Comparison of ENCODE assay signal across 21 cellular contexts in genomic region chr11:3020011-3020410, GRCh38.
"Had no signal": no experiment of that assay in that cellular context is flagged by ENCODE, and none has a peak within 500 bp of the region (broad histone marks: within the 10 kb centered on the region; RNA-seq: fewer than 3 reads in every experiment).

No MANE protein-coding gene starts in this region.

- H3K27ac ChIP-seq: esophagus muscularis mucosa, gastroesophageal sphincter, heart right ventricle, ovary, SJCRH30, WERI-Rb-1 had no signal

- H3K9me3 ChIP-seq: esophagus muscularis mucosa, gastroesophageal sphincter, heart right ventricle, ovary, SJCRH30 had no signal

- DNase-seq: activated CD4-positive, alpha-beta T cell treated with anti-CD3 and anti-CD28 coated beads for 1 hour; activated effector memory CD4-positive, alpha-beta T cell treated with Interleukin-2 at 50 U/mL for 16 hours; activated naive CD4-positive, alpha-beta T cell treated with anti-CD3 and anti-CD28 coated beads, Interleukin-2, amount 50 U/mL, for 16 hours; amniotic stem cell; effector CD8-positive, alpha-beta T cell; heart right ventricle; immature natural killer cell; ovary; SJCRH30; stimulated activated CD4-positive, alpha-beta T cell treated with anti-CD3 and anti-CD28 coated beads, Interleukin-4, amount 100 ng/mL, for 4 hours; stimulated activated naive CD4-positive, alpha-beta T cell treated with Interleukin-2 at 50 U/mL for 16 hours; WERI-Rb-1 had no signal

- H3K9me3 Mint-ChIP-seq: dendritic cell treated with granulocyte-macrophage colony-stimulating factor and Interleukin-4, amounts not matched to agents 40 ng/mL and 50 ng/mL, for 4 days; immature natural killer cell; memory B cell; neural crest cell; T-helper 1 cell treated with Interleukin-12 subunit alpha and Interleukin-12 subunit beta and Interleukin-4 antibody, amounts not matched to agents 30 μg/mL and 1 μg/mL, for 36 hours; type B pancreatic cell had no signal

- H3K27me3 ChIP-seq: esophagus muscularis mucosa, gastroesophageal sphincter, heart right ventricle, ovary, SJCRH30 had no signal

- H3K4me3 Mint-ChIP-seq: dendritic cell treated with granulocyte-macrophage colony-stimulating factor and Interleukin-4, amounts not matched to agents 40 ng/mL and 50 ng/mL, for 4 days; immature natural killer cell; memory B cell; neural crest cell; T-helper 1 cell treated with Interleukin-12 subunit alpha and Interleukin-12 subunit beta and Interleukin-4 antibody, amounts not matched to agents 30 μg/mL and 1 μg/mL, for 36 hours; type B pancreatic cell had no signal

- H3K4me3 ChIP-seq: esophagus muscularis mucosa, gastroesophageal sphincter, heart right ventricle, ovary, SJCRH30, smooth muscle cell had no signal

- H3K27me3 Mint-ChIP-seq: dendritic cell treated with granulocyte-macrophage colony-stimulating factor and Interleukin-4, amounts not matched to agents 40 ng/mL and 50 ng/mL, for 4 days; memory B cell; type B pancreatic cell had no signal

- H3K27ac Mint-ChIP-seq: dendritic cell treated with granulocyte-macrophage colony-stimulating factor and Interleukin-4, amounts not matched to agents 40 ng/mL and 50 ng/mL, for 4 days; memory B cell; T-helper 1 cell treated with Interleukin-12 subunit alpha and Interleukin-12 subunit beta and Interleukin-4 antibody, amounts not matched to agents 30 μg/mL and 1 μg/mL, for 36 hours; type B pancreatic cell had no signal

- ATAC-seq: gastroesophageal sphincter, heart right ventricle, sciatic nerve had no signal

- H3K36me3 ChIP-seq: ovary had no signal
